ENCODE assay signal across 2 cellular contexts in the genomic region with DNA sequence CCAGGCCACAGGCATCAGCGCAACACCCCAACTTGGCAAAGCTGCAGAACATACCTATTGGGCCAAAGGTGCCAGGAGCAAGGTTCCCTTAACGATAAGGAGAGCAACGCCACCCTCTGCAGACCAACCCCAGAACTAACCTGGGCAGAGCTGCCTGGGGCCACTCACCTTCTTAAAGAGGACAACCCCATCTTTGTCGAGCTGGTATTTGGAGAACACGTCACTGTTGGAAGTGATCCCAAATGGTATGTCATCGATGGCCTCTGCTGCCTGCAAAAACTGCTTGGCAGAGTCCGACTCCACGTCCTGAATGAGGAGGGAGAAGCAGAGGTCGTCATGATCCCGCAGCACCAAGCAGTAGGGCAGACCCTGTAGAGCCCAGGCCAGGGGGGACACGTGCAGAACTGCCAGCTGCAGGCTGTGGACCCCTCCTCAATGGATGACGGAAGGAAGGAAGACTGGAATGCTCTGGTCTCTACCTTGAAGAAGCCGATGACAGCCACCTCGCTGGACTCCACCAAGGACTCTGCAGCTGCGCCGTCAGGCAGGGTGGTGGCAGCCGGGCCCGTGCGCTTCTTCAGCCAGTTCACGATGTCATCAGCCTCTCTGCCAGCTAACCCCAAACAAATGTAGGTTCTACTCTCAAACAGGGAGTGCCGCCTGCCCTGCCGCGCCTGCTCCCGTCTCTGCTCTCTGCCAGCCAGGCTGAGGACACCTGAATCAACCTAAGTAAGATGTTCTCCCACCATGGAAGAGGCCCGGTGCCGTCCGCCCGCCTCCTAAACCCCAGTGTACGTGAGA.
TF ChIP-seq lines count a peak whose summit lies in the region.

No MANE protein-coding gene starts in this region.

TF ChIP-seq in A549, 52 proteins besides CTCF, POLR2A, EP300 and RAD21:
- TF ChIP-seq FOSL2 (IDR thresholded peaks at IDR 0.05) (no peak), FOSL2 (CRISPR knock-in tag; IDR thresholded peaks at IDR 0.05) (no peak), HOXB5 (CRISPR knock-in tag; IDR thresholded peaks at IDR 0.05) (no peak), NFE2L2 (conservative IDR thresholded peaks at IDR 0.05; ENCODE audit: low read length) (no peak), SMC3 (IDR thresholded peaks at IDR 0.05) (no peak), FOXS1 (CRISPR knock-in tag; IDR thresholded peaks at IDR 0.05) (no peak), ZC3H11A (IDR thresholded peaks at IDR 0.05) (no peak), JUNB (IDR thresholded peaks at IDR 0.05) (no peak), TP53 (CRISPR knock-in tag; IDR thresholded peaks at IDR 0.05) (no peak), ZFP36 (IDR thresholded peaks at IDR 0.05; ENCODE audit: borderline replicate concordance, partially characterized antibody) (no peak), NR3C1 (IDR thresholded peaks at IDR 0.05) (no peak), NPAS2 (CRISPR knock-in tag; IDR thresholded peaks at IDR 0.05; ENCODE audit: borderline replicate concordance) (no peak)
- TF ChIP-seq, protein P1, sequence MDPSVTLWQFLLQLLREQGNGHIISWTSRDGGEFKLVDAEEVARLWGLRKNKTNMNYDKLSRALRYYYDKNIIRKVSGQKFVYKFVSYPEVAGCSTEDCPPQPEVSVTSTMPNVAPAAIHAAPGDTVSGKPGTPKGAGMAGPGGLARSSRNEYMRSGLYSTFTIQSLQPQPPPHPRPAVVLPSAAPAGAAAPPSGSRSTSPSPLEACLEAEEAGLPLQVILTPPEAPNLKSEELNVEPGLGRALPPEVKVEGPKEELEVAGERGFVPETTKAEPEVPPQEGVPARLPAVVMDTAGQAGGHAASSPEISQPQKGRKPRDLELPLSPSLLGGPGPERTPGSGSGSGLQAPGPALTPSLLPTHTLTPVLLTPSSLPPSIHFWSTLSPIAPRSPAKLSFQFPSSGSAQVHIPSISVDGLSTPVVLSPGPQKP (IDR thresholded peaks at IDR 0.05; ENCODE audit: low read depth, low read length) = no peak
- TF ChIP-seq, protein P2, sequence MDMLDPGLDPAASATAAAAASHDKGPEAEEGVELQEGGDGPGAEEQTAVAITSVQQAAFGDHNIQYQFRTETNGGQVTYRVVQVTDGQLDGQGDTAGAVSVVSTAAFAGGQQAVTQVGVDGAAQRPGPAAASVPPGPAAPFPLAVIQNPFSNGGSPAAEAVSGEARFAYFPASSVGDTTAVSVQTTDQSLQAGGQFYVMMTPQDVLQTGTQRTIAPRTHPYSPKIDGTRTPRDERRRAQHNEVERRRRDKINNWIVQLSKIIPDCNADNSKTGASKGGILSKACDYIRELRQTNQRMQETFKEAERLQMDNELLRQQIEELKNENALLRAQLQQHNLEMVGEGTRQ (IDR thresholded peaks at IDR 0.05) = no peak
- TF ChIP-seq, protein P3, sequence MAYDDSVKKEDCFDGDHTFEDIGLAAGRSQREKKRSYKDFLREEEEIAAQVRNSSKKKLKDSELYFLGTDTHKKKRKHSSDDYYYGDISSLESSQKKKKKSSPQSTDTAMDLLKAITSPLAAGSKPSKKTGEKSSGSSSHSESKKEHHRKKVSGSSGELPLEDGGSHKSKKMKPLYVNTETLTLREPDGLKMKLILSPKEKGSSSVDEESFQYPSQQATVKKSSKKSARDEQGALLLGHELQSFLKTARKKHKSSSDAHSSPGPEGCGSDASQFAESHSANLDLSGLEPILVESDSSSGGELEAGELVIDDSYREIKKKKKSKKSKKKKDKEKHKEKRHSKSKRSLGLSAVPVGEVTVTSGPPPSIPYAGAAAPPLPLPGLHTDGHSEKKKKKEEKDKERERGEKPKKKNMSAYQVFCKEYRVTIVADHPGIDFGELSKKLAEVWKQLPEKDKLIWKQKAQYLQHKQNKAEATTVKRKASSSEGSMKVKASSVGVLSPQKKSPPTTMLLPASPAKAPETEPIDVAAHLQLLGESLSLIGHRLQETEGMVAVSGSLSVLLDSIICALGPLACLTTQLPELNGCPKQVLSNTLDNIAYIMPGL (CRISPR knock-in tag; IDR thresholded peaks at IDR 0.05; ENCODE audit: borderline replicate concordance) = no peak

TF ChIP-seq in GM23338, 12 proteins besides CTCF, POLR2A, EP300 and RAD21:
- TF ChIP-seq ETS1 (IDR thresholded peaks at IDR 0.05) (no peak), POLR2AphosphoS5 (IDR thresholded peaks at IDR 0.05; ENCODE audit: low read depth) (no peak), NANOG (IDR thresholded peaks at IDR 0.05; ENCODE audit: borderline replicate concordance) (no peak), EZH2 (IDR thresholded peaks at IDR 0.05; ENCODE audit: low read depth, unreplicated experiment) (no peak), ZNF331 (CRISPR knock-in tag; IDR thresholded peaks at IDR 0.05; ENCODE audit: low read depth) (no peak), STAT1 (IDR thresholded peaks at IDR 0.05; ENCODE audit: unreplicated experiment) (no peak), EZH2phosphoT487 (IDR thresholded peaks at IDR 0.05; ENCODE audit: unreplicated experiment) (no peak), CREB1 (CRISPR knock-in tag; IDR thresholded peaks at IDR 0.05; ENCODE audit: low read depth) (no peak), JUNB (IDR thresholded peaks at IDR 0.05; ENCODE audit: unreplicated experiment) (no peak), ZNF114 (CRISPR knock-in tag; IDR thresholded peaks at IDR 0.05) (no peak)
- TF ChIP-seq, protein P4, sequence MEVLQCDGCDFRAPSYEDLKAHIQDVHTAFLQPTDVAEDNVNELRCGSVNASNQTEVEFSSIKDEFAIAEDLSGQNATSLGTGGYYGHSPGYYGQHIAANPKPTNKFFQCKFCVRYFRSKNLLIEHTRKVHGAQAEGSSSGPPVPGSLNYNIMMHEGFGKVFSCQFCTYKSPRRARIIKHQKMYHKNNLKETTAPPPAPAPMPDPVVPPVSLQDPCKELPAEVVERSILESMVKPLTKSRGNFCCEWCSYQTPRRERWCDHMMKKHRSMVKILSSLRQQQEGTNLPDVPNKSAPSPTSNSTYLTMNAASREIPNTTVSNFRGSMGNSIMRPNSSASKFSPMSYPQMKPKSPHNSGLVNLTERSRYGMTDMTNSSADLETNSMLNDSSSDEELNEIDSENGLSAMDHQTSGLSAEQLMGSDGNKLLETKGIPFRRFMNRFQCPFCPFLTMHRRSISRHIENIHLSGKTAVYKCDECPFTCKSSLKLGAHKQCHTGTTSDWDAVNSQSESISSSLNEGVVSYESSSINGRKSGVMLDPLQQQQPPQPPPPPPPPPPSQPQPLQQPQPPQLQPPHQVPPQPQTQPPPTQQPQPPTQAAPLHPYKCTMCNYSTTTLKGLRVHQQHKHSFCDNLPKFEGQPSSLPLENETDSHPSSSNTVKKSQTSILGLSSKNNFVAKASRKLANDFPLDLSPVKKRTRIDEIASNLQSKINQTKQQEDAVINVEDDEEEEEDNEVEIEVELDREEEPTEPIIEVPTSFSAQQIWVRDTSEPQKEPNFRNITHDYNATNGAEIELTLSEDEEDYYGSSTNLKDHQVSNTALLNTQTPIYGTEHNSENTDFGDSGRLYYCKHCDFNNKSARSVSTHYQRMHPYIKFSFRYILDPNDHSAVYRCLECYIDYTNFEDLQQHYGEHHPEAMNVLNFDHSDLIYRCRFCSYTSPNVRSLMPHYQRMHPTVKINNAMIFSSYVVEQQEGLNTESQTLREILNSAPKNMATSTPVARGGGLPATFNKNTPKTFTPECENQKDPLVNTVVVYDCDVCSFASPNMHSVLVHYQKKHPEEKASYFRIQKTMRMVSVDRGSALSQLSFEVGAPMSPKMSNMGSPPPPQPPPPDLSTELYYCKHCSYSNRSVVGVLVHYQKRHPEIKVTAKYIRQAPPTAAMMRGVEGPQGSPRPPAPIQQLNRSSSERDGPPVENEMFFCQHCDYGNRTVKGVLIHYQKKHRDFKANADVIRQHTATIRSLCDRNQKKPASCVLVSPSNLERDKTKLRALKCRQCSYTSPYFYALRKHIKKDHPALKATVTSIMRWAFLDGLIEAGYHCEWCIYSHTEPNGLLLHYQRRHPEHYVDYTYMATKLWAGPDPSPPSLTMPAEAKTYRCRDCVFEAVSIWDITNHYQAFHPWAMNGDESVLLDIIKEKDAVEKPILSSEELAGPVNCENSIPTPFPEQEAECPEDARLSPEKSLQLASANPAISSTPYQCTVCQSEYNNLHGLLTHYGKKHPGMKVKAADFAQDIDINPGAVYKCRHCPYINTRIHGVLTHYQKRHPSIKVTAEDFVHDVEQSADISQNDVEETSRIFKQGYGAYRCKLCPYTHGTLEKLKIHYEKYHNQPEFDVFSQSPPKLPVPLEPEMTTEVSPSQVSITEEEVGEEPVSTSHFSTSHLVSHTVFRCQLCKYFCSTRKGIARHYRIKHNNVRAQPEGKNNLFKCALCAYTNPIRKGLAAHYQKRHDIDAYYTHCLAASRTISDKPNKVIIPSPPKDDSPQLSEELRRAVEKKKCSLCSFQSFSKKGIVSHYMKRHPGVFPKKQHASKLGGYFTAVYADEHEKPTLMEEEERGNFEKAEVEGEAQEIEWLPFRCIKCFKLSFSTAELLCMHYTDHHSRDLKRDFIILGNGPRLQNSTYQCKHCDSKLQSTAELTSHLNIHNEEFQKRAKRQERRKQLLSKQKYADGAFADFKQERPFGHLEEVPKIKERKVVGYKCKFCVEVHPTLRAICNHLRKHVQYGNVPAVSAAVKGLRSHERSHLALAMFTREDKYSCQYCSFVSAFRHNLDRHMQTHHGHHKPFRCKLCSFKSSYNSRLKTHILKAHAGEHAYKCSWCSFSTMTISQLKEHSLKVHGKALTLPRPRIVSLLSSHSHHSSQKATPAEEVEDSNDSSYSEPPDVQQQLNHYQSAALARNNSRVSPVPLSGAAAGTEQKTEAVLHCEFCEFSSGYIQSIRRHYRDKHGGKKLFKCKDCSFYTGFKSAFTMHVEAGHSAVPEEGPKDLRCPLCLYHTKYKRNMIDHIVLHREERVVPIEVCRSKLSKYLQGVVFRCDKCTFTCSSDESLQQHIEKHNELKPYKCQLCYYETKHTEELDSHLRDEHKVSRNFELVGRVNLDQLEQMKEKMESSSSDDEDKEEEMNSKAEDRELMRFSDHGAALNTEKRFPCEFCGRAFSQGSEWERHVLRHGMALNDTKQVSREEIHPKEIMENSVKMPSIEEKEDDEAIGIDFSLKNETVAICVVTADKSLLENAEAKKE (CRISPR knock-in tag; IDR thresholded peaks at IDR 0.05) = no peak
- TF ChIP-seq, protein P5, sequence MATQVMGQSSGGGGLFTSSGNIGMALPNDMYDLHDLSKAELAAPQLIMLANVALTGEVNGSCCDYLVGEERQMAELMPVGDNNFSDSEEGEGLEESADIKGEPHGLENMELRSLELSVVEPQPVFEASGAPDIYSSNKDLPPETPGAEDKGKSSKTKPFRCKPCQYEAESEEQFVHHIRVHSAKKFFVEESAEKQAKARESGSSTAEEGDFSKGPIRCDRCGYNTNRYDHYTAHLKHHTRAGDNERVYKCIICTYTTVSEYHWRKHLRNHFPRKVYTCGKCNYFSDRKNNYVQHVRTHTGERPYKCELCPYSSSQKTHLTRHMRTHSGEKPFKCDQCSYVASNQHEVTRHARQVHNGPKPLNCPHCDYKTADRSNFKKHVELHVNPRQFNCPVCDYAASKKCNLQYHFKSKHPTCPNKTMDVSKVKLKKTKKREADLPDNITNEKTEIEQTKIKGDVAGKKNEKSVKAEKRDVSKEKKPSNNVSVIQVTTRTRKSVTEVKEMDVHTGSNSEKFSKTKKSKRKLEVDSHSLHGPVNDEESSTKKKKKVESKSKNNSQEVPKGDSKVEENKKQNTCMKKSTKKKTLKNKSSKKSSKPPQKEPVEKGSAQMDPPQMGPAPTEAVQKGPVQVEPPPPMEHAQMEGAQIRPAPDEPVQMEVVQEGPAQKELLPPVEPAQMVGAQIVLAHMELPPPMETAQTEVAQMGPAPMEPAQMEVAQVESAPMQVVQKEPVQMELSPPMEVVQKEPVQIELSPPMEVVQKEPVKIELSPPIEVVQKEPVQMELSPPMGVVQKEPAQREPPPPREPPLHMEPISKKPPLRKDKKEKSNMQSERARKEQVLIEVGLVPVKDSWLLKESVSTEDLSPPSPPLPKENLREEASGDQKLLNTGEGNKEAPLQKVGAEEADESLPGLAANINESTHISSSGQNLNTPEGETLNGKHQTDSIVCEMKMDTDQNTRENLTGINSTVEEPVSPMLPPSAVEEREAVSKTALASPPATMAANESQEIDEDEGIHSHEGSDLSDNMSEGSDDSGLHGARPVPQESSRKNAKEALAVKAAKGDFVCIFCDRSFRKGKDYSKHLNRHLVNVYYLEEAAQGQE (IDR thresholded peaks at IDR 0.05; ENCODE audit: unreplicated experiment) = no peak
